ENCODE assay signal across 24 cellular contexts in genomic region chr3:169628567-169628966, GRCh38. TPM values are rescaled to one million over a fixed set of nuclear protein-coding genes. Genes with fewer than 3 reads are reported as not detected.
"Had no signal": no experiment of that assay in that cellular context is flagged by ENCODE, and none has a peak within 500 bp of the region (broad histone marks: within the 10 kb centered on the region; RNA-seq: fewer than 3 reads in every experiment).

No MANE protein-coding gene starts in this region.

- H3K9me3 ChIP-seq: Peyer's patch had no signal

- H3K27ac ChIP-seq: brain microvascular endothelial cell, Peyer's patch, RWPE1 had no signal

- H3K27me3 ChIP-seq: brain microvascular endothelial cell, Peyer's patch had no signal

- H3K4me3 ChIP-seq: Peyer's patch had no signal

- H3K4me1 ChIP-seq: Peyer's patch had no signal

- ATAC-seq: activated CD8-positive, alpha-beta memory T cell treated with anti-CD3 and anti-CD28 coated beads, Interleukin-2, amount 10 ng/mL, durations not matched to agents 7 days and 5 days had no signal

- DNase-seq: activated CD4-positive, alpha-beta T cell treated with anti-CD3 and anti-CD28 coated beads for 48 hours; activated CD4-positive, alpha-beta T cell treated with anti-CD3 and anti-CD28 coated beads, Interleukin-2, amount 50 U/mL, for 48 hours; activated CD4-positive, CD25-positive, alpha-beta regulatory T cell treated with anti-CD3 and anti-CD28 coated beads, Interleukin-2, amount 50 U/mL, for 72 hours; activated CD8-positive, alpha-beta memory T cell treated with anti-CD3 and anti-CD28 coated beads, Interleukin-2, amount 10 ng/mL, durations not matched to agents 7 days and 5 days; activated effector memory CD4-positive, alpha-beta T cell treated with Interleukin-2 at 50 U/mL for 16 hours; activated naive CD4-positive, alpha-beta T cell treated with Interleukin-2 at 50 U/mL for 16 hours; activated T-cell treated with anti-CD3 and anti-CD28 coated beads, Interleukin-2, amount 50 U/mL, for 24 hours; amygdala; brain microvascular endothelial cell; cerebellar nuclear complex; Karpas-422; NCI-H1105 treated with DMSO at 0.1 percent for 48 hours; NCI-H1436 treated with DMSO at 0.1 percent for 48 hours; NCI-H187; NCI-H2081; NCI-H345; NCI-H510A; NCI-H526 treated with DMSO at 0.1 percent for 48 hours; NK-92 treated with Interleukin-12 subunit alpha and Interleukin-12 subunit beta, amount 100 ng/mL, for 24 hours; OCI-M1; Peyer's patch; SHP77 had no signal

- H3K36me3 ChIP-seq: brain microvascular endothelial cell, Peyer's patch had no signal

RNA-seq across cellular contexts. Expression of gene MECOM, which starts 34.9 kb away (rescaled TPM):
- total RNA-seq: activated CD8-positive, alpha-beta memory T cell treated with anti-CD3 and anti-CD28 coated beads, Interleukin-2, amount 10 ng/mL, durations not matched to agents 7 days and 5 days; activated T-helper 1 cell treated with anti-CD3 and anti-CD28 coated beads, Interleukin-12 subunit alpha, Interleukin-12 subunit beta, Interleukin-2, Interleukin-4 antibody, amounts not matched to agents 30 ng/mL and 10 ng/mL and 1 ng/mL, durations not matched to agents 14 hours and 24 hours and 36 hours had no signal
